In the genomic region with DNA sequence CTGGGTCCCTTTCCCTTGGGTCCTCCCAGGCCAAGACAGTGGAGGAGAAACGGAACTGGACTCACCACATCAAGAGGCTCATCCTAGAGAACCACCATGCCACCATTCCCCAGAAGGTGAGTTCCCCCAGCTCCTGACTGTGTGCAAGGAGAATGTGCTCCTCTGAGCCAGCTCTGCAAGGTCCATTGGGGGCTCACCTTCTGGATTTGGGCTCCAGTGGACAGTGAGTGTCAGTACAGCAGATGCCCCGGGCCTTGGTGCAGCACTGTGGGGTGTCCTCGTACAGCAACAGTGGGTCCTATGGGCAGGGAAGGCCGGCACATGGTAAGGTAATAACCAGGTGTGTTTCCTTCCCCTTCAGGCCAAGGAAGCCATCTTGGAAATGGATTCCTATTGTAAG, we compare ENCODE assay signal across 1 cellular context.
TF ChIP-seq lines count a peak whose summit lies in the region.

No MANE protein-coding gene starts in this region.

TF ChIP-seq in HepG2, 621 proteins besides CTCF, POLR2A, EP300 and RAD21 (continued from another document):
- TF ChIP-seq, protein P1, sequence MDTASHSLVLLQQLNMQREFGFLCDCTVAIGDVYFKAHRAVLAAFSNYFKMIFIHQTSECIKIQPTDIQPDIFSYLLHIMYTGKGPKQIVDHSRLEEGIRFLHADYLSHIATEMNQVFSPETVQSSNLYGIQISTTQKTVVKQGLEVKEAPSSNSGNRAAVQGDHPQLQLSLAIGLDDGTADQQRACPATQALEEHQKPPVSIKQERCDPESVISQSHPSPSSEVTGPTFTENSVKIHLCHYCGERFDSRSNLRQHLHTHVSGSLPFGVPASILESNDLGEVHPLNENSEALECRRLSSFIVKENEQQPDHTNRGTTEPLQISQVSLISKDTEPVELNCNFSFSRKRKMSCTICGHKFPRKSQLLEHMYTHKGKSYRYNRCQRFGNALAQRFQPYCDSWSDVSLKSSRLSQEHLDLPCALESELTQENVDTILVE (CRISPR knock-in tag; IDR thresholded peaks at IDR 0.05) = no peak
- TF ChIP-seq, protein P2, sequence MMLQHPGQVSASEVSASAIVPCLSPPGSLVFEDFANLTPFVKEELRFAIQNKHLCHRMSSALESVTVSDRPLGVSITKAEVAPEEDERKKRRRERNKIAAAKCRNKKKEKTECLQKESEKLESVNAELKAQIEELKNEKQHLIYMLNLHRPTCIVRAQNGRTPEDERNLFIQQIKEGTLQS (CRISPR knock-in tag; IDR thresholded peaks at IDR 0.05) = no peak
- TF ChIP-seq, protein P3, sequence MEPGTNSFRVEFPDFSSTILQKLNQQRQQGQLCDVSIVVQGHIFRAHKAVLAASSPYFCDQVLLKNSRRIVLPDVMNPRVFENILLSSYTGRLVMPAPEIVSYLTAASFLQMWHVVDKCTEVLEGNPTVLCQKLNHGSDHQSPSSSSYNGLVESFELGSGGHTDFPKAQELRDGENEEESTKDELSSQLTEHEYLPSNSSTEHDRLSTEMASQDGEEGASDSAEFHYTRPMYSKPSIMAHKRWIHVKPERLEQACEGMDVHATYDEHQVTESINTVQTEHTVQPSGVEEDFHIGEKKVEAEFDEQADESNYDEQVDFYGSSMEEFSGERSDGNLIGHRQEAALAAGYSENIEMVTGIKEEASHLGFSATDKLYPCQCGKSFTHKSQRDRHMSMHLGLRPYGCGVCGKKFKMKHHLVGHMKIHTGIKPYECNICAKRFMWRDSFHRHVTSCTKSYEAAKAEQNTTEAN (CRISPR knock-in tag; conservative IDR thresholded peaks at IDR 0.05) = no peak
- TF ChIP-seq ZNF556 (CRISPR knock-in tag; IDR thresholded peaks at IDR 0.05; ENCODE audit: borderline replicate concordance) (no peak), ZNF10 (CRISPR knock-in tag; IDR thresholded peaks at IDR 0.05; ENCODE audit: borderline replicate concordance, low read depth) (no peak)
